ENCODE assay signal across 1 cellular context in the genomic region with DNA sequence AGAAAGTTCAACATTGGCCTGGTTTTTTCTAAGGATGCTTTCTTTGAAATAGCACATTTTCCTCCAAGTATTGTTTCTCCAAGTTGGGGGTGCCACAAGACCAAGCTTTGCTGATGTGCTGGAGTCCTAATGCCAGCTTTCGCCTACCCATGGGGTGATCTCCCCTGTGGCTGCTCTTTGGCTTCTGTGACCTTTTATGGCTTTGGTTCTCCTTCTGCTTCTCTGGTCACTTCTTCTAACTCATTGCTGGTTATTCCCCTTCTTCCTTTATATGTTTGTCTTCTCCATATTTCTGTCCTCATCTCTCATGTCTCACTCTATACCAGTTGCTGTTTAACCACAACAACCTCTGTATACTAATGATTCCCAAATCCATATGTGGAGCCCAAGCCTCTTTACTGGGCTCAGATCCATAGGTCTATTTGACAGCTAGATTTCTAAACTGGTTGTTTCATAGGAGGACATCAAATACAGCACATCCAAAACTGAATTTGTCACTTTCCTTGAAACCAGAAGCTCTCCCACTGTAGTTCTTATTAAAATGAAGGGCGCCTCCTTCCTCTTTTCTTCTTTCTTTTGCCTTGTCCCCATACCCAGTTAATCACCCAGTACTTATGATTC.
TF ChIP-seq lines count a peak whose summit lies in the region.

No MANE protein-coding gene starts in this region.

TF ChIP-seq in HepG2, 621 proteins besides CTCF, POLR2A, EP300 and RAD21 (continued from another document):
- TF ChIP-seq, protein P1, sequence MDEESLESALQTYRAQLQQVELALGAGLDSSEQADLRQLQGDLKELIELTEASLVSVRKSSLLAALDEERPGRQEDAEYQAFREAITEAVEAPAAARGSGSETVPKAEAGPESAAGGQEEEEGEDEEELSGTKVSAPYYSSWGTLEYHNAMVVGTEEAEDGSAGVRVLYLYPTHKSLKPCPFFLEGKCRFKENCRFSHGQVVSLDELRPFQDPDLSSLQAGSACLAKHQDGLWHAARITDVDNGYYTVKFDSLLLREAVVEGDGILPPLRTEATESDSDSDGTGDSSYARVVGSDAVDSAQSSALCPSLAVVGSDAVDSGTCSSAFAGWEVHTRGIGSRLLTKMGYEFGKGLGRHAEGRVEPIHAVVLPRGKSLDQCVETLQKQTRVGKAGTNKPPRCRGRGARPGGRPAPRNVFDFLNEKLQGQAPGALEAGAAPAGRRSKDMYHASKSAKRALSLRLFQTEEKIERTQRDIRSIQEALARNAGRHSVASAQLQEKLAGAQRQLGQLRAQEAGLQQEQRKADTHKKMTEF (CRISPR knock-in tag; IDR thresholded peaks at IDR 0.05): no peak
- TF ChIP-seq ZFX (CRISPR knock-in tag; IDR thresholded peaks at IDR 0.05; ENCODE audit: low read depth): peak; percentile 27; the same call in 1 of the 2 replicates
- peak; percentile 91 for TF ChIP-seq RBM22 (optimal IDR thresholded peaks at IDR 0.05; ENCODE audit: low read length)
- 0 out of 2 replicates have a peak, but pooled peaks have one; percentile 33 for TF ChIP-seq ZNF30 (CRISPR knock-in tag; IDR thresholded peaks at IDR 0.05)
- TF ChIP-seq, protein P2, sequence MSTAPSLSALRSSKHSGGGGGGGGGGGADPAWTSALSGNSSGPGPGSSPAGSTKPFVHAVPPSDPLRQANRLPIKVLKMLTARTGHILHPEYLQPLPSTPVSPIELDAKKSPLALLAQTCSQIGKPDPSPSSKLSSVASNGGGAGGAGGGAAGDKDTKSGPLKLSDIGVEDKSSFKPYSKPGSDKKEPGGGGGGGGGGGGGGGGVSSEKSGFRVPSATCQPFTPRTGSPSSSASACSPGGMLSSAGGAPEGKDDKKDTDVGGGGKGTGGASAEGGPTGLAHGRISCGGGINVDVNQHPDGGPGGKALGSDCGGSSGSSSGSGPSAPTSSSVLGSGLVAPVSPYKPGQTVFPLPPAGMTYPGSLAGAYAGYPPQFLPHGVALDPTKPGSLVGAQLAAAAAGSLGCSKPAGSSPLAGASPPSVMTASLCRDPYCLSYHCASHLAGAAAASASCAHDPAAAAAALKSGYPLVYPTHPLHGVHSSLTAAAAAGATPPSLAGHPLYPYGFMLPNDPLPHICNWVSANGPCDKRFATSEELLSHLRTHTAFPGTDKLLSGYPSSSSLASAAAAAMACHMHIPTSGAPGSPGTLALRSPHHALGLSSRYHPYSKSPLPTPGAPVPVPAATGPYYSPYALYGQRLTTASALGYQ (CRISPR knock-in tag; IDR thresholded peaks at IDR 0.05): peak; percentile 38; the same call in 1 of the 2 replicates
- 0 out of 2 replicates have a peak, but pooled peaks have one; percentile 5 for TF ChIP-seq PAF1 (CRISPR knock-in tag; IDR thresholded peaks at IDR 0.05)
- TF ChIP-seq, protein P3, sequence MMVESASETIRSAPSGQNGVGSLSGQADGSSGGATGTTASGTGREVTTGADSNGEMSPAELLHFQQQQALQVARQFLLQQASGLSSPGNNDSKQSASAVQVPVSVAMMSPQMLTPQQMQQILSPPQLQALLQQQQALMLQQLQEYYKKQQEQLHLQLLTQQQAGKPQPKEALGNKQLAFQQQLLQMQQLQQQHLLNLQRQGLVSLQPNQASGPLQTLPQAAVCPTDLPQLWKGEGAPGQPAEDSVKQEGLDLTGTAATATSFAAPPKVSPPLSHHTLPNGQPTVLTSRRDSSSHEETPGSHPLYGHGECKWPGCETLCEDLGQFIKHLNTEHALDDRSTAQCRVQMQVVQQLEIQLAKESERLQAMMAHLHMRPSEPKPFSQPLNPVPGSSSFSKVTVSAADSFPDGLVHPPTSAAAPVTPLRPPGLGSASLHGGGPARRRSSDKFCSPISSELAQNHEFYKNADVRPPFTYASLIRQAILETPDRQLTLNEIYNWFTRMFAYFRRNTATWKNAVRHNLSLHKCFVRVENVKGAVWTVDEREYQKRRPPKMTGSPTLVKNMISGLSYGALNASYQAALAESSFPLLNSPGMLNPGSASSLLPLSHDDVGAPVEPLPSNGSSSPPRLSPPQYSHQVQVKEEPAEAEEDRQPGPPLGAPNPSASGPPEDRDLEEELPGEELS (CRISPR knock-in tag; IDR thresholded peaks at IDR 0.05): 0 out of 2 replicates have a peak, but pooled peaks have one; percentile 13
- 0 out of 2 replicates have a peak, but pooled peaks have one; percentile 54 for TF ChIP-seq ZNF761 (CRISPR knock-in tag; conservative IDR thresholded peaks at IDR 0.05)
- TF ChIP-seq, protein P4, sequence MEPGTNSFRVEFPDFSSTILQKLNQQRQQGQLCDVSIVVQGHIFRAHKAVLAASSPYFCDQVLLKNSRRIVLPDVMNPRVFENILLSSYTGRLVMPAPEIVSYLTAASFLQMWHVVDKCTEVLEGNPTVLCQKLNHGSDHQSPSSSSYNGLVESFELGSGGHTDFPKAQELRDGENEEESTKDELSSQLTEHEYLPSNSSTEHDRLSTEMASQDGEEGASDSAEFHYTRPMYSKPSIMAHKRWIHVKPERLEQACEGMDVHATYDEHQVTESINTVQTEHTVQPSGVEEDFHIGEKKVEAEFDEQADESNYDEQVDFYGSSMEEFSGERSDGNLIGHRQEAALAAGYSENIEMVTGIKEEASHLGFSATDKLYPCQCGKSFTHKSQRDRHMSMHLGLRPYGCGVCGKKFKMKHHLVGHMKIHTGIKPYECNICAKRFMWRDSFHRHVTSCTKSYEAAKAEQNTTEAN (CRISPR knock-in tag; conservative IDR thresholded peaks at IDR 0.05): peak; percentile 67
- TF ChIP-seq, protein P5, sequence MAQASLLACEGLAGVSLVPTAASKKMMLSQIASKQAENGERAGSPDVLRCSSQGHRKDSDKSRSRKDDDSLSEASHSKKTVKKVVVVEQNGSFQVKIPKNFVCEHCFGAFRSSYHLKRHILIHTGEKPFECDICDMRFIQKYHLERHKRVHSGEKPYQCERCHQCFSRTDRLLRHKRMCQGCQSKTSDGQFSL (CRISPR knock-in tag; IDR thresholded peaks at IDR 0.05): 0 out of 2 replicates have a peak, but pooled peaks have one; percentile 45
- TF ChIP-seq, protein P6, sequence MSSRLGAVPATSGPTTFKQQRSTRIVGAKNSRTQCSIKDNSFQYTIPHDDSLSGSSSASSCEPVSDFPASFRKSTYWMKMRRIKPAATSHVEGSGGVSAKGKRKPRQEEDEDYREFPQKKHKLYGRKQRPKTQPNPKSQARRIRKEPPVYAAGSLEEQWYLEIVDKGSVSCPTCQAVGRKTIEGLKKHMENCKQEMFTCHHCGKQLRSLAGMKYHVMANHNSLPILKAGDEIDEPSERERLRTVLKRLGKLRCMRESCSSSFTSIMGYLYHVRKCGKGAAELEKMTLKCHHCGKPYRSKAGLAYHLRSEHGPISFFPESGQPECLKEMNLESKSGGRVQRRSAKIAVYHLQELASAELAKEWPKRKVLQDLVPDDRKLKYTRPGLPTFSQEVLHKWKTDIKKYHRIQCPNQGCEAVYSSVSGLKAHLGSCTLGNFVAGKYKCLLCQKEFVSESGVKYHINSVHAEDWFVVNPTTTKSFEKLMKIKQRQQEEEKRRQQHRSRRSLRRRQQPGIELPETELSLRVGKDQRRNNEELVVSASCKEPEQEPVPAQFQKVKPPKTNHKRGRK (CRISPR knock-in tag; IDR thresholded peaks at IDR 0.05): no peak
- TF ChIP-seq ZFP90 (CRISPR knock-in tag; IDR thresholded peaks at IDR 0.05; ENCODE audit: borderline replicate concordance): 0 out of 2 replicates have a peak, but pooled peaks have one; percentile 55
- 0 out of 2 replicates have a peak, but pooled peaks have one; percentile 47 for TF ChIP-seq HOXA5 (CRISPR knock-in tag; IDR thresholded peaks at IDR 0.05)
- no peak for TF ChIP-seq NONO (IDR thresholded peaks at IDR 0.05)
- TF ChIP-seq NONO (CRISPR knock-in tag; conservative IDR thresholded peaks at IDR 0.05): peak; percentile 50; the same call in 1 of the 2 replicates
- TF ChIP-seq, protein P7, sequence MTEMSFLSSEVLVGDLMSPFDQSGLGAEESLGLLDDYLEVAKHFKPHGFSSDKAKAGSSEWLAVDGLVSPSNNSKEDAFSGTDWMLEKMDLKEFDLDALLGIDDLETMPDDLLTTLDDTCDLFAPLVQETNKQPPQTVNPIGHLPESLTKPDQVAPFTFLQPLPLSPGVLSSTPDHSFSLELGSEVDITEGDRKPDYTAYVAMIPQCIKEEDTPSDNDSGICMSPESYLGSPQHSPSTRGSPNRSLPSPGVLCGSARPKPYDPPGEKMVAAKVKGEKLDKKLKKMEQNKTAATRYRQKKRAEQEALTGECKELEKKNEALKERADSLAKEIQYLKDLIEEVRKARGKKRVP (CRISPR knock-in tag; IDR thresholded peaks at IDR 0.05): peak in 1 of 2 experiments; percentile 14; a peak in 1 of 4 replicates
- TF ChIP-seq ZNF780A (CRISPR knock-in tag; IDR thresholded peaks at IDR 0.05): 0 out of 2 replicates have a peak, but pooled peaks have one; percentile 27
- 0 out of 2 replicates have a peak, but pooled peaks have one; percentile 30 for TF ChIP-seq NR2C2 (CRISPR knock-in tag; IDR thresholded peaks at IDR 0.05; ENCODE audit: borderline replicate concordance)
